Comparison of ENCODE assay signal across 21 cellular contexts in the genomic region with DNA sequence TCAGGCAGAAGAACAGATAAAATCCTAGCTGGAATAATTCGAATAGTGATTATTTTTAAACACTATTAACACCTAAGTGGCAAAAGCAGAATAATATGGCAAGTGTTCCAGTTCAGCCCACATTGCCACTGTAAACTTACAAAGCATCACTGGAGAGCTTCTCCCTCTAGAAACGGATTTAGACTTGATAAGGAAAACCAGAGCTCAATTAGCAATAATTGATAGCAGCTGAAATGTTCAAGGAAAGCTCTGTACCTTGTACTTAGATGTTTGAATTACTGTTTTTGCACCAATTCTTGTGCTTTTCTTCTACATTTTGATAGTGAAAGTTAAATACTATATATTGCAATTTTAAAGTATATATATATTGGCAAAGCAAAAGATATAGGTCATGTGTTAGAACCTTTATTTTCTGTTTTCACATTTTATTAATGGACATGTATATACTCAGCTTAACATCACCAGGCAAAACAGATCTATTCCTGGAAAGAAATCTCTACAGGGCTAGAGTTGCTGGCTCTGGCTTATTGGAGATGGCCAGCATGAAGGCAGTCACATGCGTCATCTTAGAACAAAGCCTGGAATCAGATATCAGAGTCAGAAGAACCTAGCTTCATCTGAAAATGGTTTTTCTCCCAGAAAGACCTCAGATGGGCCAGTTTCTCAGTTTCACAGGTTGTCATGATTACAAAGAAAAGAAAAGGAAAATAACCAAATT.
"Had no signal": no experiment of that assay in that cellular context is flagged by ENCODE, and none has a peak within 500 bp of the region (broad histone marks: within the 10 kb centered on the region; RNA-seq: fewer than 3 reads in every experiment).

No MANE protein-coding gene starts in this region.

- H3K36me3 ChIP-seq: SJSA1 had no signal

- H3K27ac ChIP-seq: HL-60, KMS-11, RWPE1, SJSA1 had no signal

- DNase-seq: MM.1S, NCI-H1092 treated with DMSO at 0.1 percent for 48 hours, NCI-H1436, NCI-H187, NCI-H2029, NCI-H2081 treated with DMSO at 0.1 percent for 48 hours, NCI-H2171, NCI-H226, NCI-H446, NCI-H510A, NCI-H524 treated with DMSO at 0.1 percent for 48 hours, NCI-H69, NCI-H774, SHP77 treated with DMSO at 0.1 percent for 48 hours had no signal

- H3K9ac ChIP-seq: KMS-11 had no signal

- ATAC-seq: K562, Panc1 had no signal

- H3K27me3 ChIP-seq: SJSA1 had no signal

- FAIRE-seq: HTR-8/SVneo, K562 had no signal

- H3K4me2 ChIP-seq: KMS-11 had no signal

- H3K9me3 ChIP-seq: SJSA1 had no signal

- H3K4me3 ChIP-seq: K562, SJSA1 had no signal
